8 cellular contexts compared by ENCODE assay signal in genomic region chr19:12052571-12053169, GRCh38. TPM values are rescaled to one million over a fixed set of nuclear protein-coding genes. Genes with fewer than 3 reads are reported as not detected.
DNase-seq lines count a peak whose midpoint lies in the region; ATAC-seq and TF ChIP-seq lines count a peak whose summit lies in the region.

Gene ZNF878, minus strand, starts transcription at chr19:12052961. Its CDS starts 160 bp downstream, at chr19:12052801.

- H4K20me1 ChIP-seq in H9 (ENCODE audit: control insufficient read depth, insufficient read depth, insufficient read length), result no peaks in the 10 kb centered on the region

- H3K9me3 Mint-ChIP-seq in H9, result peaks cover 9 to 28% of the 10 kb centered on the region in 2 experiments

- no peak within 1 kb of the TSS for H4K8ac ChIP-seq in H9 (replicated peaks; ENCODE audit: insufficient read length, low read depth, low read length)

- H3K4me3 ChIP-seq in iPS-18c (ENCODE audit: insufficient read depth, low read depth, low read length), result peak within 1 kb of the TSS; percentile 85
- peak within 1 kb of the TSS; percentile 40 to 69 (median 62) for H3K4me3 ChIP-seq in sigmoid colon

- H3K27me3 Mint-ChIP-seq in H9 (ENCODE audit: low read depth), result peaks cover 24% of the 10 kb centered on the region
- peaks cover 28% of the 10 kb centered on the region for H3K27me3 Mint-ChIP-seq in T-helper 17 cell

- no peak within 1 kb of the TSS for H2BK120ac ChIP-seq in H9 (ENCODE audit: low read depth, low read length, poor library complexity, severe bottlenecking)

- H2AK5ac ChIP-seq in H9 (ENCODE audit: insufficient read length, low read length), result no peak within 1 kb of the TSS

- peaks cover 5% of the 10 kb centered on the region for H3K9me3 ChIP-seq in H9 (ENCODE audit: control insufficient read depth, low read depth, low read length)
- H3K9me3 ChIP-seq in T-helper 17 cell (ENCODE audit: control insufficient read depth, low read length, poor library complexity, severe bottlenecking), result no peaks in the 10 kb centered on the region
- H3K9me3 ChIP-seq in iPS-18c (ENCODE audit: control insufficient read depth, insufficient read depth, low read length), result peaks cover under 1% of the 10 kb centered on the region
- no peaks in the 10 kb centered on the region for H3K9me3 ChIP-seq in sigmoid colon

- no peak within 1 kb of the TSS for H3K56ac ChIP-seq in H9 (ENCODE audit: insufficient read length, low read depth, low read length)

- no peak within 1 kb of the TSS for H2BK15ac ChIP-seq in H9 (ENCODE audit: low read depth, low read length)

- H3K27me3 ChIP-seq in H9 (ENCODE audit: insufficient read depth, low read length) (no peaks in the 10 kb centered on the region), sigmoid colon (no peaks in the 10 kb centered on the region)

- no peaks in the 10 kb centered on the region for H3K79me1 ChIP-seq in H9 (ENCODE audit: insufficient read depth, low read depth, low read length, poor library complexity, severe bottlenecking)

- peak; percentile 94 for DNase-seq in GM03348 (ENCODE audit: low spot score)
- DNase-seq in H9, result peak; percentile 98
- peak; percentile 90 for DNase-seq in NCI-H1048 (lab: John Stamatoyannopoulos, UW)
- peak in 2 of 3 donors; percentile 5 to 11 for DNase-seq in T-helper 17 cell
- DNase-seq in T47D (ENCODE audit: low read depth in 1 of 2, low spot score in 1 of 2), result peak; percentile 56 to 98
- DNase-seq in sigmoid colon, result peak; percentile 95

- H3K4me2 ChIP-seq in H9 (ENCODE audit: insufficient read depth, insufficient read length, low read length), result peak within 1 kb of the TSS; percentile 83

- no peak within 1 kb of the TSS for H4K5ac ChIP-seq in H9 (ENCODE audit: insufficient read length, low read depth, low read length)

- H3T11ph ChIP-seq in H9 (ENCODE audit: low read length), result no peak within 1 kb of the TSS

- no peak within 1 kb of the TSS for H4K91ac ChIP-seq in H9 (ENCODE audit: insufficient read length, low read depth, low read length)

- in situ Hi-C loops in T47D (cut with HindIII; ENCODE audit: low pct_unique_long_range_greater_than_20kb, low sequenced_read_pairs), result no loop called here

- H3K36me3 ChIP-seq in sigmoid colon, result no peaks in the 10 kb centered on the region

- no peak within 1 kb of the TSS for H3K4ac ChIP-seq in H9 (ENCODE audit: low read depth, low read length)

- no peak within 1 kb of the TSS for H2BK12ac ChIP-seq in H9 (ENCODE audit: insufficient read length, low read depth, low read length)

- peak within 1 kb of the TSS; percentile 85 to 87 for H3K4me3 Mint-ChIP-seq in H9
- H3K4me3 Mint-ChIP-seq in T-helper 17 cell, result peak within 1 kb of the TSS; percentile 86

- H3K14ac ChIP-seq in H9 (ENCODE audit: insufficient read depth, low read length), result 0 out of 2 replicates have a peak within 1 kb of the TSS, but pooled peaks have one; percentile 59

- no CpG with 5 or more reads among the region's 39 CpGs for WGBS in H9 (ENCODE audit: extremely low coverage, insufficient read length, low lambda C conversion rate)
- WGBS in sigmoid colon, 2 donors, result 0 to 1% methylated on average over 39 of the region's 39 CpGs

- H3K4me1 ChIP-seq in H9 (ENCODE audit: insufficient read depth, low read length) (no peaks in the 10 kb centered on the region), sigmoid colon (peaks cover 0 to 16% (median 11%) of the 10 kb centered on the region in 4 donors)

- peak within 1 kb of the TSS; percentile 71 for H3K9ac ChIP-seq in H9 (ENCODE audit: extremely low read depth, insufficient read length, low read length)

- H2BK5ac ChIP-seq in H9 (ENCODE audit: insufficient read length, low read length), result no peak within 1 kb of the TSS

- no peak within 1 kb of the TSS for H2BK20ac ChIP-seq in H9 (ENCODE audit: low read depth, low read length, poor library complexity, severe bottlenecking)

- ATAC-seq in T-helper 17 cell (peak; percentile 84), GM18519 (IDR thresholded peaks at IDR 0.05; ENCODE audit: low FRiP score, unreplicated experiment) (no peak)

- peak; percentile 45; the same call in 2 of the 3 replicates for TF ChIP-seq CTCF in H9 (conservative IDR thresholded peaks at IDR 0.05)
- TF ChIP-seq CTCF in sigmoid colon (IDR thresholded peaks at IDR 0.05), result no peak

- H3K23me2 ChIP-seq in H9 (ENCODE audit: insufficient read length, low read depth, low read length, poor library complexity, severe bottlenecking), result peaks cover 9% of the 10 kb centered on the region

- H3K36me3 Mint-ChIP-seq in H9 (ENCODE audit: insufficient read depth in 1 of 3, low read depth in 3 of 3), result peaks cover 4 to 12% (median 8%) of the 10 kb centered on the region in 3 experiments; a peak in 6 of 7 replicates
- H3K36me3 Mint-ChIP-seq in T-helper 17 cell (ENCODE audit: low read depth), result peaks cover 2% of the 10 kb centered on the region

- no peak within 1 kb of the TSS for H2AFZ ChIP-seq in H9 (ENCODE audit: low read length)

- TF ChIP-seq EP300 in sigmoid colon (IDR thresholded peaks at IDR 0.05), result no peak

- peak within 1 kb of the TSS; percentile 35 for H3K27ac ChIP-seq in H9 (ENCODE audit: insufficient read length, low read depth, low read length)
- peak within 1 kb of the TSS; percentile 70 to 79 (median 76) for H3K27ac ChIP-seq in sigmoid colon

- TF ChIP-seq POLR2A in sigmoid colon (IDR thresholded peaks at IDR 0.05), result peak; percentile 55

- H3K27ac Mint-ChIP-seq in H9, result peak within 1 kb of the TSS; percentile 94 to 99 (median 95); a peak in 6 of 7 replicates
- H3K27ac Mint-ChIP-seq in T-helper 17 cell, result peak within 1 kb of the TSS; percentile 37

- H3K23ac ChIP-seq in H9 (ENCODE audit: insufficient read length, low read depth, low read length), result no peak within 1 kb of the TSS

- intact Hi-C loops in sigmoid colon (cut with DNase I), result no loop called here

- H3K18ac ChIP-seq in H9 (ENCODE audit: insufficient read length, low read depth, low read length), result peak within 1 kb of the TSS; percentile 67

- H3K79me2 ChIP-seq in H9 (ENCODE audit: insufficient read depth, low read length), result no peaks in the 10 kb centered on the region

- H3K4me1 Mint-ChIP-seq in H9, result peaks cover 17 to 23% of the 10 kb centered on the region in 2 experiments
- peaks cover 13% of the 10 kb centered on the region for H3K4me1 Mint-ChIP-seq in T-helper 17 cell

RNA-seq across cellular contexts. Expression of gene ZNF878, which starts in this region (rescaled TPM):
- total RNA-seq in H9 (2021) (5.4 and 5.6 TPM in 2 replicates), T-helper 17 cell (not detected), sigmoid colon (under 1 TPM in 2 of 4 donors, not detected in 2; 0.49 to 0.54 TPM)
- polyA plus RNA-seq in sigmoid colon, result under 1 TPM in 1 of 3 donors, not detected in 2; 0.13 TPM

Comparison
In these comparisons a context has a peak if more than half of its experiments do, and no peak if none do; other contexts are left out.
1. Peak in DNase-seq and ATAC-seq in T-helper 17 cell; RNA of the gene not detected or under 1 TPM.
2. Peak in DNase-seq, H3K4me3 ChIP-seq and H3K27ac ChIP-seq in sigmoid colon; RNA of the gene not detected or under 1 TPM.
3. DNase-seq: peak in every context shown above with its lines; median percentile 98 in H9; 95 in sigmoid colon; 94 in GM03348; 90 in NCI-H1048; 77 in T47D; 8 in T-helper 17 cell.